In genomic region chr14:104985675-104986486, GRCh38 we compare ENCODE assay signal across 8 cellular contexts. TPM values are rescaled to one million over a fixed set of nuclear protein-coding genes. Genes with fewer than 3 reads are reported as not detected.
DNase-seq lines count a peak whose midpoint lies in the region; ATAC-seq and TF ChIP-seq lines count a peak whose summit lies in the region.

Gene CLBA1, plus strand, starts transcription at chr14:104985788. Its CDS starts 644 bp downstream, at chr14:104986432.

- peak within 1 kb of the TSS; percentile 71 to 76 (median 72) for H3K4me3 Mint-ChIP-seq in T-cell

- H3K4me1 ChIP-seq in rectal smooth muscle tissue (ENCODE audit: control insufficient read depth, insufficient read depth, low read length), result peaks cover 5% of the 10 kb centered on the region
- no peaks in the 10 kb centered on the region for H3K4me1 ChIP-seq in uterus

- H3K27ac ChIP-seq in angular gyrus (ENCODE audit: low read depth, low read length), result peak within 1 kb of the TSS; percentile 55
- H3K27ac ChIP-seq in rectal smooth muscle tissue (ENCODE audit: low read depth, low read length), result peak within 1 kb of the TSS; percentile 44
- peak within 1 kb of the TSS; percentile 68 to 80 for H3K27ac ChIP-seq in uterus

- no peaks in the 10 kb centered on the region for H3K9me3 Mint-ChIP-seq in T-cell

- H3K4me3 ChIP-seq in GM12864 (ENCODE audit: low read depth, low read length) (peak within 1 kb of the TSS; percentile 72), rectal smooth muscle tissue (ENCODE audit: low read length) (peak within 1 kb of the TSS; percentile 79), uterus (peak within 1 kb of the TSS; percentile 47 to 57)

- no peak within 1 kb of the TSS for H3K27ac Mint-ChIP-seq in T-cell

- peak in 1 of 2 donors; percentile 72 for TF ChIP-seq POLR2A in uterus (IDR thresholded peaks at IDR 0.05)

- POLR2A ChIA-PET in T-cell (lab: Charles Lee), result interaction anchor here (0.6 to 0.9 kb wide), 4 partner anchors 13 to 80 kb away, joined by 3 to 4 read pairs (median 4); no protein-coding TSS in a partner anchor

- H3K9ac ChIP-seq in rectal smooth muscle tissue (ENCODE audit: low read length), result no peak within 1 kb of the TSS

- CTCF ChIA-PET in T-cell (lab: Charles Lee), result interaction anchor here (0.6 to 1.2 kb wide), 4 partner anchors 35 to 504 kb away, joined by 3 to 6 read pairs (median 6); partner anchors contain the start of genes CDCA4 (in 1 of the 2) and GPR132 (in 1 of the 2)

- H3K36me3 ChIP-seq in rectal smooth muscle tissue (ENCODE audit: control insufficient read depth, insufficient read depth, low read length), result no peaks in the 10 kb centered on the region
- H3K36me3 ChIP-seq in uterus, result no peaks in the 10 kb centered on the region

- no peak for TF ChIP-seq CTCF in GM12864 (IDR thresholded peaks at IDR 0.05; ENCODE audit: low read depth, low read length, missing control alignments)
- no peak for TF ChIP-seq CTCF in uterus (IDR thresholded peaks at IDR 0.05)

- H3K36me3 Mint-ChIP-seq in T-cell, result no peaks in the 10 kb centered on the region

- peaks cover 4 to 10% (median 6%) of the 10 kb centered on the region in 3 donors for H3K4me1 Mint-ChIP-seq in T-cell

- DNase-seq in GM12864 (ENCODE audit: low read depth) (peak; percentile 47), NCI-H1048 (lab: John Stamatoyannopoulos, UW) (peak; percentile 71), T-cell (peak; percentile 73 to 91 (median 84)), hepatic stellate cell (ENCODE audit: low spot score) (peak; percentile 98), uterus (peak; percentile 84 to 92)

- intact Hi-C loops in uterus (cut with DNase I; ENCODE audit: low total_unique reads), result no loop called here

- peaks cover 3% of the 10 kb centered on the region in 2 donors for H3K27me3 Mint-ChIP-seq in T-cell

- no peaks in the 10 kb centered on the region for H3K9me3 ChIP-seq in uterus

- no peaks in the 10 kb centered on the region for H3K27me3 ChIP-seq in rectal smooth muscle tissue (ENCODE audit: control insufficient read depth, insufficient read depth, low read length)
- no peaks in the 10 kb centered on the region for H3K27me3 ChIP-seq in uterus

- peak; percentile 89 for ATAC-seq in HG02571 (IDR thresholded peaks at IDR 0.05; ENCODE audit: unreplicated experiment)
- ATAC-seq in T-cell (replicated peaks in 1 of 4), result peak; percentile 94 to 98 (median 97)

RNA-seq across cellular contexts. Expression of gene CLBA1, which starts in this region (rescaled TPM):
- total RNA-seq in T-cell, result 1 to 10 TPM; 1.2 to 3.4 (median 2.7) TPM
- 10 to 100 TPM in 2 of 4 donors, 1 to 10 TPM in 1, not detected in 1; 1.3 to 11.1 (median 10.1) TPM for total RNA-seq in uterus

Comparison
In these comparisons a context has a peak if more than half of its experiments do, and no peak if none do; other contexts are left out.
1. Peak in every context shown above with its lines: DNase-seq, ATAC-seq, H3K4me3 ChIP-seq and H3K27ac ChIP-seq.
2. DNase-seq: peak in every context shown above with its lines; median percentile 98 in hepatic stellate cell; 88 in uterus; 84 in T-cell; 71 in NCI-H1048; 47 in GM12864.